ENCODE assay signal across 1 cellular context in genomic region chr12:90250766-90251165, GRCh38.
TF ChIP-seq lines count a peak whose summit lies in the region.

No MANE protein-coding gene starts in this region.

TF ChIP-seq in H1, 55 proteins besides CTCF, POLR2A, EP300 and RAD21:
- TF ChIP-seq CBX8 (IDR thresholded peaks at IDR 0.05; ENCODE audit: borderline replicate concordance, low read depth, low read length) (no peak), CREB1 (IDR thresholded peaks at IDR 0.05) (no peak), POU5F1 (IDR thresholded peaks at IDR 0.05; ENCODE audit: low read depth, low read length) (no peak), E2F6 (IDR thresholded peaks at IDR 0.05) (no peak), CTBP2 (IDR thresholded peaks at IDR 0.05; ENCODE audit: borderline replicate concordance, insufficient read depth, insufficient read length, low read length) (no peak), GABPA (IDR thresholded peaks at IDR 0.05; ENCODE audit: borderline replicate concordance, insufficient read depth, low read length) (no peak), NANOG (IDR thresholded peaks at IDR 0.05; ENCODE audit: insufficient read depth, low read depth, low read length, poor library complexity, severe bottlenecking) (no peak), CHD1 (IDR thresholded peaks at IDR 0.05; ENCODE audit: low read depth, low read length) (no peak), JUND (IDR thresholded peaks at IDR 0.05; ENCODE audit: low read length) (no peak), CBX5 (IDR thresholded peaks at IDR 0.05; ENCODE audit: low read depth, low read length) (no peak), SUZ12 (IDR thresholded peaks at IDR 0.05; ENCODE audit: low read length) (no peak), TAF7 (optimal IDR thresholded peaks at IDR 0.05; ENCODE audit: borderline replicate concordance, low read depth, low read length) (no peak), RNF2 (IDR thresholded peaks at IDR 0.05; ENCODE audit: borderline replicate concordance, low read depth, low read length, missing control alignments, poor library complexity, severe bottlenecking) (no peak), POLR2AphosphoS5 (IDR thresholded peaks at IDR 0.05; ENCODE audit: low read depth, low read length) (no peak), SIX5 (IDR thresholded peaks at IDR 0.05; ENCODE audit: low read depth, low read length) (no peak), SP1 (IDR thresholded peaks at IDR 0.05; ENCODE audit: low read depth, low read length) (no peak)
